ENCODE assay signal across 8 cellular contexts in genomic region chr20:57654363-57654997, GRCh38. TPM values are rescaled to one million over a fixed set of nuclear protein-coding genes. Genes with fewer than 3 reads are reported as not detected.
A peak's percentile ranks its signal among the peaks of the same experiment; 100 is the strongest.
DNase-seq lines count a peak whose midpoint lies in the region; ATAC-seq and TF ChIP-seq lines count a peak whose summit lies in the region.

No MANE protein-coding gene starts in this region.

- no peak overlapping the region for H3K4me3 Mint-ChIP-seq in GM23338
- no peak overlapping the region for H3K4me3 Mint-ChIP-seq in activated CD4-positive, alpha-beta T cell treated with anti-CD3 and anti-CD28 coated beads, Interleukin-2, amount 10 ng/mL, durations not matched to agents 7 days and 5 days

- H3K27ac Mint-ChIP-seq in GM23338, result no peak overlapping the region
- no peak overlapping the region for H3K27ac Mint-ChIP-seq in activated CD4-positive, alpha-beta T cell treated with anti-CD3 and anti-CD28 coated beads, Interleukin-2, amount 10 ng/mL, durations not matched to agents 7 days and 5 days

- no peaks in the 10 kb centered on the region for H3K9me3 Mint-ChIP-seq in GM23338
- peaks cover 5% of the 10 kb centered on the region for H3K9me3 Mint-ChIP-seq in activated CD4-positive, alpha-beta T cell treated with anti-CD3 and anti-CD28 coated beads, Interleukin-2, amount 10 ng/mL, durations not matched to agents 7 days and 5 days

- H3K9me2 ChIP-seq in GM23338 (ENCODE audit: insufficient read depth), result no peaks in the 10 kb centered on the region

- H3K27me3 ChIP-seq in DND-41 (ENCODE audit: insufficient read depth, low read length, poor library complexity), result peaks cover 47% of the 10 kb centered on the region
- no peaks in the 10 kb centered on the region for H3K27me3 ChIP-seq in GM23338 (ENCODE audit: insufficient read depth)
- H3K27me3 ChIP-seq in dorsolateral prefrontal cortex, result no peaks in the 10 kb centered on the region

- POLR2A ChIA-PET in activated CD4-positive, alpha-beta T cell treated with anti-CD3 and anti-CD28 coated beads, Interleukin-2, amount 10 ng/mL, durations not matched to agents 7 days and 5 days (lab: Charles Lee), result no interaction called here

- TF ChIP-seq POLR2A in lower leg skin (IDR thresholded peaks at IDR 0.05), result no peak

- CTCF ChIA-PET in activated CD4-positive, alpha-beta T cell treated with anti-CD3 and anti-CD28 coated beads, Interleukin-2, amount 10 ng/mL, durations not matched to agents 7 days and 5 days (lab: Charles Lee), result interaction anchor here (0.6 to 1.9 kb wide), 9 partner anchors 14 to 532 kb away, joined by 3 to 8 read pairs (median 4); partner anchors contain the start of gene ZBP1

- H3K4me1 ChIP-seq in DND-41 (ENCODE audit: insufficient read depth, low read length), result peaks cover 10% of the 10 kb centered on the region
- no peaks in the 10 kb centered on the region; the same call in 1 of the 2 replicates for H3K4me1 ChIP-seq in GM23338 (ENCODE audit: insufficient read depth)

- no peak overlapping the region for H3K9ac ChIP-seq in DND-41 (ENCODE audit: low read depth, low read length)

- H4K20me1 ChIP-seq in DND-41 (ENCODE audit: insufficient read depth, low read length), result peaks cover 39% of the 10 kb centered on the region
- no peaks in the 10 kb centered on the region; the same call in 1 of the 2 replicates for H4K20me1 ChIP-seq in GM23338 (replicated peaks; ENCODE audit: insufficient read depth)

- H3K4me1 Mint-ChIP-seq in GM23338, result peaks cover 19% of the 10 kb centered on the region
- peaks cover 20% of the 10 kb centered on the region for H3K4me1 Mint-ChIP-seq in activated CD4-positive, alpha-beta T cell treated with anti-CD3 and anti-CD28 coated beads, Interleukin-2, amount 10 ng/mL, durations not matched to agents 7 days and 5 days

- H3K4me3 ChIP-seq in DND-41 (ENCODE audit: low read depth in 1 of 2, low read length in 2 of 2), result no peak overlapping the region
- no peak overlapping the region for H3K4me3 ChIP-seq in GM23338
- H3K4me3 ChIP-seq in dorsolateral prefrontal cortex, result no peak overlapping the region
- no peak overlapping the region for H3K4me3 ChIP-seq in lower leg skin (ENCODE audit: low read depth, poor library complexity, severe bottlenecking)

- peaks cover 32% of the 10 kb centered on the region for H3K36me3 Mint-ChIP-seq in GM23338 (ENCODE audit: low read depth)
- H3K36me3 Mint-ChIP-seq in activated CD4-positive, alpha-beta T cell treated with anti-CD3 and anti-CD28 coated beads, Interleukin-2, amount 10 ng/mL, durations not matched to agents 7 days and 5 days (ENCODE audit: low read depth), result peaks cover 2% of the 10 kb centered on the region

- H3F3A ChIP-seq in GM23338 (replicated peaks; ENCODE audit: low read depth), result peaks cover 4% of the 10 kb centered on the region; the same call in 1 of the 2 replicates

- H3K27me3 Mint-ChIP-seq in GM23338 (ENCODE audit: insufficient read depth, low read depth, poor library complexity), result peaks cover 7% of the 10 kb centered on the region
- H3K27me3 Mint-ChIP-seq in activated CD4-positive, alpha-beta T cell treated with anti-CD3 and anti-CD28 coated beads, Interleukin-2, amount 10 ng/mL, durations not matched to agents 7 days and 5 days, result peaks cover 3% of the 10 kb centered on the region

- H3K4me2 ChIP-seq in DND-41 (ENCODE audit: insufficient read depth, low read length), result no peak overlapping the region
- H3K4me2 ChIP-seq in GM23338, result no peak overlapping the region

- TF ChIP-seq CTCF in DND-41 (IDR thresholded peaks at IDR 0.05; ENCODE audit: borderline replicate concordance, extremely low read depth, low read length, poor library complexity, severe bottlenecking) (peak; percentile 89), GM23338 (conservative IDR thresholded peaks at IDR 0.05; ENCODE audit: low read depth in 2 of 2) (peak; percentile 86 to 90), dorsolateral prefrontal cortex (IDR thresholded peaks at IDR 0.05 in 54 of 56, conservative IDR thresholded peaks at IDR 0.05 in 2 of 56; ENCODE audit: low read depth in 1 of 56, partially characterized antibody in 56 of 56) (peak; percentile 77 to 99 (median 91)), lower leg skin (IDR thresholded peaks at IDR 0.05) (peak in 1 of 3 donors; percentile 59)

- 46 to 48% methylated on average over 12 of the region's 12 CpGs for WGBS in lower leg skin, 2 donors

- H2AFZ ChIP-seq in DND-41 (ENCODE audit: low read depth, low read length), result no peak overlapping the region
- H2AFZ ChIP-seq in GM23338, result no peak overlapping the region

- H3K79me2 ChIP-seq in DND-41 (ENCODE audit: insufficient read depth, low read length) (no peaks in the 10 kb centered on the region), GM23338 (replicated peaks; ENCODE audit: insufficient read depth) (0 out of 2 replicates have a peak, but pooled peaks cover 5% of the 10 kb centered on the region)

- H3K27ac ChIP-seq in DND-41 (ENCODE audit: low read length) (no peak overlapping the region), GM23338 (ENCODE audit: low read depth) (no peak overlapping the region), dorsolateral prefrontal cortex (peak overlapping the region in 1 of 59 donors; percentile 18)

- H3K9me3 ChIP-seq in DND-41 (ENCODE audit: insufficient read depth, low read length, severe bottlenecking), result no peaks in the 10 kb centered on the region

- intact Hi-C loops in dorsolateral prefrontal cortex (cut with DNase I), result loop anchor here in 1 of 2 donors (1.0 to 5.0 kb wide), 3 partner anchors 308 to 556 kb away; no protein-coding TSS in a partner anchor
- intact Hi-C loops in lower leg skin (cut with DNase I; ENCODE audit: low total_unique reads), result loop anchor here (1.0 to 10.0 kb wide), 2 partner anchors 450 to 525 kb away; no protein-coding TSS in a partner anchor

- peak; percentile 64 for ATAC-seq in DND-41 (ENCODE audit: insufficient read depth, low read depth)
- ATAC-seq in GM23338, result peak; percentile 93

- DNase-seq in DND-41, result peak; percentile 55
- peak; percentile 82 for DNase-seq in GM23338 (ENCODE audit: low spot score)
- peak; percentile 5 to 45 for DNase-seq in NCI-H1930 (lab: John Stamatoyannopoulos, UW)
- DNase-seq in activated CD4-positive, alpha-beta T cell treated with anti-CD3 and anti-CD28 coated beads, Interleukin-2, amount 10 ng/mL, durations not matched to agents 7 days and 5 days, result peak; percentile 61
- peak; percentile 17 to 78 (median 36) for DNase-seq in dorsolateral prefrontal cortex
- DNase-seq in lower leg skin (ENCODE audit: low spot score in 2 of 2), result peak; percentile 36 to 90
- DNase-seq in stimulated activated CD4-positive, alpha-beta T cell treated with anti-CD3 and anti-CD28 coated beads, TNF-alpha, amount 100 ng/mL, for 4 hours (ENCODE audit: low read depth in 3 of 3), result peak; percentile 24 to 38 (median 35)
- DNase-seq in occipital lobe (lab: John Stamatoyannopoulos, UW), result no peak

- H3K36me3 ChIP-seq in DND-41 (ENCODE audit: insufficient read depth, low read length), result no peaks in the 10 kb centered on the region
- H3K36me3 ChIP-seq in GM23338 (ENCODE audit: insufficient read depth), result no peaks in the 10 kb centered on the region

TF ChIP-seq in GM23338, 12 proteins besides CTCF, POLR2A, EP300 and RAD21 (continues in another document):
- TF ChIP-seq POLR2AphosphoS5 (IDR thresholded peaks at IDR 0.05; ENCODE audit: low read depth), result no peak

RNA-seq across cellular contexts. Expression of gene ZBP1, which starts 34.3 kb away (rescaled TPM):
- not detected in 2 replicates for total RNA-seq in GM23338 (2014; rRNA removed; shearing (Covaris generic))
- polyA plus RNA-seq in GM23338 (2016; fragmentation: Nextera tagmentation; extraction: Ambion mirVana), result not detected in 2 replicates
- total RNA-seq in activated CD4-positive, alpha-beta T cell treated with anti-CD3 and anti-CD28 coated beads, Interleukin-2, amount 10 ng/mL, durations not matched to agents 7 days and 5 days, result 10 to 100 TPM; 28.3 to 31.4 TPM
- total RNA-seq in dorsolateral prefrontal cortex, result 1 to 10 TPM in 11 of 120 experiments, under 1 TPM in 22, not detected in 87; 0.20 to 2.4 (median 0.79) TPM
- under 1 TPM in 1 of 4 donors, not detected in 3; 0.19 TPM for total RNA-seq in lower leg skin
- not detected for total RNA-seq in occipital lobe

RNA-seq across cellular contexts. Expression of gene PMEPA1, which starts 55.3 kb away (rescaled TPM):
- total RNA-seq in GM23338 (2014; rRNA removed; shearing (Covaris generic)), result 7.3 and 8.9 TPM in 2 replicates
- 13.5 and 15.4 TPM in 2 replicates for polyA plus RNA-seq in GM23338 (2016; fragmentation: Nextera tagmentation; extraction: Ambion mirVana)
- 1 to 10 TPM in 1 of 2 experiments, under 1 TPM in 1; 0.72 to 1.1 TPM for total RNA-seq in activated CD4-positive, alpha-beta T cell treated with anti-CD3 and anti-CD28 coated beads, Interleukin-2, amount 10 ng/mL, durations not matched to agents 7 days and 5 days
- total RNA-seq in dorsolateral prefrontal cortex (10 to 100 TPM; 22.0 to 55.2 (median 36.7) TPM), lower leg skin (10 to 100 TPM in 3 of 4 donors, 1 to 10 TPM in 1; 4.3 to 22.1 (median 11.8) TPM), occipital lobe (8.3 TPM)

Comparison
In these comparisons a context has a peak if more than half of its experiments do, and no peak if none do; other contexts are left out.
1. RNA of gene ZBP1, which starts 34.3 kb away (total RNA-seq): 28.3 to 31.4 TPM in activated CD4-positive, alpha-beta T cell treated with anti-CD3 and anti-CD28 coated beads, Interleukin-2, amount 10 ng/mL, durations not matched to agents 7 days and 5 days; 0.20 to 2.4 TPM in dorsolateral prefrontal cortex, 0.19 TPM in lower leg skin, not detected in GM23338 and not detected in occipital lobe (single experiment); every median in the first group is over 4 times any median in the second.